8 cellular contexts compared by ENCODE assay signal in the genomic region with DNA sequence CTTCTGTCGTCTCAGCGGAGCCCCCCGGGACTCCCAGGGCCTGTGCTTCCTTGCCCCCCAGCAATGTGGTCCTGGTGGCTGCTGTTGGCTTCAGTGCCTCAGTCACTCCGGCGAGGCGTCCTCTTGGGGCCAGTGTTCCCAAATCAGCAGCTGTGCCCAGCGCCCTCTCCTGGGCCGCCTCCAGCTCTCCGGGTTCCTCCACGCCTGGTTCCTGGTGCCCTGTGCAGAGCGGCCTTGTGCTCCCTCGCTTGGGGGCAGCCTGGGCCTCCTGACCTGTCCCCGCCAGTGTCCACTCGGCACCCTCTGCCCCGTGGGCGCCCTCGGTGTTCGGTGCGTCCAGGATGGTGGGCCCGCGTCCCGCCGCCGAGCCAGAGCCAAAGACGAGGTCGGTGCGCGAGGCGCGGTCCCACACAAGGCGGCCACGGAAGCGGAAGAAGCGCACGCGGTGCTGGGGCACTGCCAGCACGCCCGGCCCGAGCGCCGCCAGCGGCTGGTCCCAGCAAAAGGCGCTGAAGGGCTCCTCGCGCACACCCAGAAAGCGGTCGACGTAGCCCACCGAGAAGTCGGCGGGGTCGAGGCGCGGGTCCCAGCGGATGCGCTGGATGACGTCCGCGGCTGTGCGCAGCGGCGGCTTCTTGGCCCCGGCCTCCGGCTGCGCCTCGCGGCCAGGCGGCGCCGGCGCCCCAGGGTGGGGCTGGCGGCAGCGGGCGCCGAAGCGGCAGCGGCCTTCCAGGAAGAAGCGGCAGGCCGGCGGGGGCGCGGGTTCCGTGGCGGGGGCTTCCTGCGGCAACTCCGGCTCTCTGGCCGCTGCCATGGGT. TPM values are rescaled to one million over a fixed set of nuclear protein-coding genes. Genes with fewer than 3 reads are reported as not detected.
DNase-seq lines count a peak whose midpoint lies in the region; ATAC-seq and TF ChIP-seq lines count a peak whose summit lies in the region.

No MANE protein-coding gene starts in this region.

- H3K27me3 ChIP-seq in GM06990 (replicated peaks; ENCODE audit: control insufficient read depth, insufficient read depth, low read length), result no peaks in the 10 kb centered on the region
- H3K27me3 ChIP-seq in dorsolateral prefrontal cortex, result no peaks in the 10 kb centered on the region
- H3K27me3 ChIP-seq in lower lobe of right lung (ENCODE audit: low read depth), result no peaks in the 10 kb centered on the region

- CTCF ChIA-PET in activated CD4-positive, alpha-beta T cell treated with anti-CD3 and anti-CD28 coated beads, Interleukin-2, amount 10 ng/mL, durations not matched to agents 7 days and 5 days (lab: Charles Lee), result interaction anchor here (0.6 to 1.9 kb wide), 5 partner anchors 10 to 303 kb away, joined by 3 to 8 read pairs (median 4); partner anchors contain the start of gene LENG1

- H3K4me1 Mint-ChIP-seq in activated CD4-positive, alpha-beta T cell treated with anti-CD3 and anti-CD28 coated beads, Interleukin-2, amount 10 ng/mL, durations not matched to agents 7 days and 5 days, result peaks cover 40% of the 10 kb centered on the region

- H3K27ac ChIP-seq in dorsolateral prefrontal cortex (peak overlapping the region; percentile 26 to 97 (median 91)), lower lobe of right lung (peak overlapping the region; percentile 98)

- peak overlapping the region; percentile 89 for H3K27ac Mint-ChIP-seq in activated CD4-positive, alpha-beta T cell treated with anti-CD3 and anti-CD28 coated beads, Interleukin-2, amount 10 ng/mL, durations not matched to agents 7 days and 5 days

- intact Hi-C loops in dorsolateral prefrontal cortex (cut with DNase I) (loop anchor here in 1 of 2 donors (2.0 kb wide), 1 partner anchor 14 kb away; the partner anchor contains the start of gene LENG8), lower lobe of right lung (cut with DNase I) (no loop called here)

- peak; percentile 25 for TF ChIP-seq CTCF in GM06990 (IDR thresholded peaks at IDR 0.05; ENCODE audit: insufficient read depth, low read length, poor library complexity, severe bottlenecking)
- peak; percentile 53 for TF ChIP-seq CTCF in NB4 (IDR thresholded peaks at IDR 0.05; ENCODE audit: low read depth, low read length)
- peak in 29 of 56 donors; percentile 3 to 48 (median 20) for TF ChIP-seq CTCF in dorsolateral prefrontal cortex (IDR thresholded peaks at IDR 0.05 in 54 of 56, conservative IDR thresholded peaks at IDR 0.05 in 2 of 56; ENCODE audit: low read depth in 1 of 56, partially characterized antibody in 56 of 56)
- peak; percentile 36 for TF ChIP-seq CTCF in lower lobe of right lung (IDR thresholded peaks at IDR 0.05)

- peak; percentile 34 for ATAC-seq in lower lobe of right lung

- peak overlapping the region; percentile 79 for H3K4me3 Mint-ChIP-seq in activated CD4-positive, alpha-beta T cell treated with anti-CD3 and anti-CD28 coated beads, Interleukin-2, amount 10 ng/mL, durations not matched to agents 7 days and 5 days

- POLR2A ChIA-PET in activated CD4-positive, alpha-beta T cell treated with anti-CD3 and anti-CD28 coated beads, Interleukin-2, amount 10 ng/mL, durations not matched to agents 7 days and 5 days (lab: Charles Lee), result interaction anchor here (0.7 to 1.5 kb wide), 3 partner anchors 14 to 135 kb away, joined by 3 to 12 read pairs (median 3); partner anchors contain the start of gene LENG8

- TF ChIP-seq POLR2A in NB4 (IDR thresholded peaks at IDR 0.05; ENCODE audit: extremely low read depth, insufficient read length), result no peak

- H3K4me1 ChIP-seq in lower lobe of right lung, result peaks cover 52% of the 10 kb centered on the region

- H3K4me3 ChIP-seq in GM06990 (replicated peaks; ENCODE audit: low read depth, low read length), result peak overlapping the region; percentile 75
- H3K4me3 ChIP-seq in NB4 (ENCODE audit: low read depth, low read length), result peak overlapping the region; percentile 55
- peak overlapping the region; percentile 50 to 89 (median 72) for H3K4me3 ChIP-seq in dorsolateral prefrontal cortex
- peak overlapping the region; percentile 75 for H3K4me3 ChIP-seq in lower lobe of right lung

- H3K36me3 Mint-ChIP-seq in activated CD4-positive, alpha-beta T cell treated with anti-CD3 and anti-CD28 coated beads, Interleukin-2, amount 10 ng/mL, durations not matched to agents 7 days and 5 days (ENCODE audit: low read depth), result peaks cover 27% of the 10 kb centered on the region

- DNase-seq in GM06990 (ENCODE audit: extremely low read depth, insufficient read length), result peak; percentile 83
- DNase-seq in HCEC 1CT, result peak; percentile 59
- peak; percentile 80 for DNase-seq in NB4 (ENCODE audit: low read depth)
- peak; percentile 73 for DNase-seq in activated CD4-positive, alpha-beta T cell treated with anti-CD3 and anti-CD28 coated beads, Interleukin-2, amount 10 ng/mL, durations not matched to agents 7 days and 5 days
- peak in 9 of 10 donors; percentile 39 to 71 (median 52) for DNase-seq in dorsolateral prefrontal cortex
- DNase-seq in lower lobe of right lung, result peak; percentile 88
- DNase-seq in stimulated activated CD8-positive, alpha-beta memory T cell treated with anti-CD3 and anti-CD28 coated beads, Interleukin-12 subunit alpha, Interleukin-12 subunit beta, amount 100 ng/mL, for 1 hour (ENCODE audit: low read depth), result peak; percentile 40
- DNase-seq in epidermal melanocyte (ENCODE audit: insufficient read length, low spot score), result no peak

- H3K27me3 Mint-ChIP-seq in activated CD4-positive, alpha-beta T cell treated with anti-CD3 and anti-CD28 coated beads, Interleukin-2, amount 10 ng/mL, durations not matched to agents 7 days and 5 days, result peaks cover 10% of the 10 kb centered on the region

- H3K36me3 ChIP-seq in GM06990 (ENCODE audit: control insufficient read depth, insufficient read depth, low read length) (peaks cover 33% of the 10 kb centered on the region), lower lobe of right lung (peaks cover 44% of the 10 kb centered on the region)

- H3K9me3 ChIP-seq in lower lobe of right lung, result no peaks in the 10 kb centered on the region

- no peaks in the 10 kb centered on the region for H3K9me3 Mint-ChIP-seq in activated CD4-positive, alpha-beta T cell treated with anti-CD3 and anti-CD28 coated beads, Interleukin-2, amount 10 ng/mL, durations not matched to agents 7 days and 5 days

RNA-seq across cellular contexts. Expression of gene LENG9, which starts 0.7 kb away (rescaled TPM):
- 1 to 10 TPM; 3.8 to 5.4 TPM for total RNA-seq in activated CD4-positive, alpha-beta T cell treated with anti-CD3 and anti-CD28 coated beads, Interleukin-2, amount 10 ng/mL, durations not matched to agents 7 days and 5 days
- total RNA-seq in dorsolateral prefrontal cortex, result 1 to 10 TPM in 119 of 120 experiments, under 1 TPM in 1; 0.94 to 5.4 (median 3.1) TPM
- 7.3 TPM for total RNA-seq in lower lobe of right lung

RNA-seq across cellular contexts. Expression of gene CDC42EP5, which starts 10.2 kb away (rescaled TPM):
- total RNA-seq in activated CD4-positive, alpha-beta T cell treated with anti-CD3 and anti-CD28 coated beads, Interleukin-2, amount 10 ng/mL, durations not matched to agents 7 days and 5 days, result not detected
- total RNA-seq in dorsolateral prefrontal cortex (10 to 100 TPM in 2 of 120 experiments, 1 to 10 TPM in 116, under 1 TPM in 2; 0.66 to 11.0 (median 3.4) TPM), lower lobe of right lung (25.5 TPM)

RNA-seq across cellular contexts. Expression of gene LENG8, which starts 13.9 kb away (rescaled TPM):
- total RNA-seq in activated CD4-positive, alpha-beta T cell treated with anti-CD3 and anti-CD28 coated beads, Interleukin-2, amount 10 ng/mL, durations not matched to agents 7 days and 5 days, result 100 to 1,000 TPM; 245 to 248 TPM
- total RNA-seq in dorsolateral prefrontal cortex, result 100 to 1,000 TPM; 122 to 322 (median 204) TPM
- total RNA-seq in lower lobe of right lung, result 183 TPM

RNA-seq across cellular contexts. Expression of gene LAIR2, which starts 39.7 kb away (rescaled TPM):
- 1 to 10 TPM; 3.1 to 3.7 TPM for total RNA-seq in activated CD4-positive, alpha-beta T cell treated with anti-CD3 and anti-CD28 coated beads, Interleukin-2, amount 10 ng/mL, durations not matched to agents 7 days and 5 days
- total RNA-seq in dorsolateral prefrontal cortex (1 to 10 TPM in 26 of 120 experiments, under 1 TPM in 5, not detected in 89; 0.62 to 2.7 (median 1.3) TPM), lower lobe of right lung (0.95 TPM)

RNA-seq across cellular contexts. Expression of gene TTYH1, which starts 47.7 kb away (rescaled TPM):
- 1 to 10 TPM in 1 of 2 experiments, under 1 TPM in 1; 0.72 to 1.2 TPM for total RNA-seq in activated CD4-positive, alpha-beta T cell treated with anti-CD3 and anti-CD28 coated beads, Interleukin-2, amount 10 ng/mL, durations not matched to agents 7 days and 5 days
- total RNA-seq in dorsolateral prefrontal cortex (100 to 1,000 TPM; 150 to 805 (median 333) TPM), lower lobe of right lung (not detected)
